Comparison of ENCODE assay signal across 6 cellular contexts in genomic region chr22:38879961-38880360, GRCh38.
"Had no signal": no experiment of that assay in that cellular context is flagged by ENCODE, and none has a peak within 500 bp of the region (broad histone marks: within the 10 kb centered on the region; RNA-seq: fewer than 3 reads in every experiment).

No MANE protein-coding gene starts in this region.

- H3K4me3 ChIP-seq: GM23338 had no signal

- H2AFZ ChIP-seq: GM23338 had no signal

- H3K27ac Mint-ChIP-seq: GM23338, H9, IgD-negative memory B cell had no signal

- DNase-seq: H9, HCEC 1CT, KBM-7 had no signal

- ATAC-seq: GM23338, HepG2 had no signal

- H3K4me2 ChIP-seq: GM23338 had no signal

- H3K9me3 Mint-ChIP-seq: GM23338, H9, IgD-negative memory B cell had no signal

- H3K4me1 Mint-ChIP-seq: IgD-negative memory B cell had no signal

- H3K4me3 Mint-ChIP-seq: GM23338, H9, IgD-negative memory B cell had no signal
